18 cellular contexts compared by ENCODE assay signal in genomic region chr1:68328485-68328884, GRCh38.
DNase-seq lines count a peak whose midpoint lies in the region; TF ChIP-seq lines count a peak whose summit lies in the region.
"Had no signal": no experiment of that assay in that cellular context is flagged by ENCODE, and none has a peak within 500 bp of the region (broad histone marks: within the 10 kb centered on the region; RNA-seq: fewer than 3 reads in every experiment).

No MANE protein-coding gene starts in this region.

- H3K36me3 ChIP-seq in adipocyte (ENCODE audit: control insufficient read depth, insufficient read depth, low read length, severe bottlenecking): no peaks in the 10 kb centered on the region
- no peaks in the 10 kb centered on the region for H3K36me3 ChIP-seq in testis (ENCODE audit: low read depth, missing control alignments)
- H3K36me3 ChIP-seq in sigmoid colon: no peaks in the 10 kb centered on the region

- TF ChIP-seq EP300 in sigmoid colon (IDR thresholded peaks at IDR 0.05): no peak

- DNase-seq in ELR (ENCODE audit: low read depth) (peak; percentile 23), adipocyte (ENCODE audit: low read depth) (peak; percentile 36), fibroblast of pulmonary artery (ENCODE audit: low read depth) (peak; percentile 64), testis (no peak), MV-4-11 (lab: John Stamatoyannopoulos, UW) (no peak), sigmoid colon (no peak)
- DNase-seq in activated T-cell treated with anti-CD3 and anti-CD28 coated beads, Interleukin-2, amount 50 U/mL, for 48 hours: no peak
- DNase-seq: AML-193, DMS79 treated with DMSO at 0.1 percent for 48 hours, GDM1, NCI-H1105 treated with DMSO at 0.1 percent for 48 hours, NCI-H1694, NCI-H510A treated with DMSO at 0.1 percent for 48 hours, SHP77, SK-N-SH had no signal

- H3K4me3 ChIP-seq in adipocyte (ENCODE audit: low read length) (peak overlapping the region; percentile 9), fibroblast of pulmonary artery (replicated peaks; ENCODE audit: low read depth, low read length) (no peak overlapping the region), testis (no peak overlapping the region), sigmoid colon (no peak overlapping the region)
- H3K4me3 ChIP-seq: GM12878, K562 had no signal

- no peak for TF ChIP-seq CTCF in fibroblast of pulmonary artery (IDR thresholded peaks at IDR 0.05; ENCODE audit: low read length, missing control alignments)
- TF ChIP-seq CTCF in testis (IDR thresholded peaks at IDR 0.05): no peak
- no peak for TF ChIP-seq CTCF in sigmoid colon (IDR thresholded peaks at IDR 0.05)

- H3K27ac ChIP-seq in testis (peak overlapping the region; percentile 37 to 75), sigmoid colon (peak overlapping the region in 2 of 4 donors; percentile 65 to 68)
- H3K27ac ChIP-seq: C4-2B had no signal

- intact Hi-C loops in testis (cut with DNase I; ENCODE audit: low total_unique reads): no loop called here
- intact Hi-C loops in sigmoid colon (cut with DNase I): loop anchor here (10.0 kb wide), 1 partner anchor 644 kb away; the partner anchor contains the start of gene GADD45A

- H3K4me1 ChIP-seq in adipocyte (ENCODE audit: control insufficient read depth, insufficient read depth, low read length): peaks cover 49% of the 10 kb centered on the region
- peaks cover 31% of the 10 kb centered on the region for H3K4me1 ChIP-seq in testis
- peaks cover 0 to 32% (median 23%) of the 10 kb centered on the region in 4 donors for H3K4me1 ChIP-seq in sigmoid colon

- H3K27me3 ChIP-seq in adipocyte (replicated peaks; ENCODE audit: control insufficient read depth, insufficient read depth, low read length): no peaks in the 10 kb centered on the region
- H3K27me3 ChIP-seq in testis: no peaks in the 10 kb centered on the region
- no peaks in the 10 kb centered on the region for H3K27me3 ChIP-seq in sigmoid colon

- H3K9ac ChIP-seq in adipocyte (ENCODE audit: low read length): peak overlapping the region; percentile 3
- H3K9ac ChIP-seq: SK-N-SH had no signal

- TF ChIP-seq POLR2A in testis (IDR thresholded peaks at IDR 0.05) (no peak), sigmoid colon (IDR thresholded peaks at IDR 0.05) (no peak)

- WGBS in testis, 2 donors: 75 to 96% methylated on average over 1 of the region's 1 CpG
- 82 to 94% methylated on average over 1 of the region's 1 CpG for WGBS in sigmoid colon, 2 donors

- H3K9me3 ChIP-seq in adipocyte (ENCODE audit: control insufficient read depth, low read length): no peaks in the 10 kb centered on the region
- no peaks in the 10 kb centered on the region for H3K9me3 ChIP-seq in testis
- H3K9me3 ChIP-seq in sigmoid colon: no peaks in the 10 kb centered on the region
- H3K9me3 ChIP-seq: SK-N-SH had no signal

Comparison
In these comparisons a context has a peak if more than half of its experiments do, and no peak if none do; other contexts are left out.
1. DNase-seq: peak in ELR (single experiment), adipocyte (single experiment) and fibroblast of pulmonary artery (single experiment); none in testis (single experiment), MV-4-11 (single experiment), activated T-cell treated with anti-CD3 and anti-CD28 coated beads, Interleukin-2, amount 50 U/mL, for 48 hours (0 of 2) and sigmoid colon (single experiment).